ENCODE assay signal across 20 cellular contexts in genomic region chr2:151907933-151908882, GRCh38.
A peak's percentile ranks its signal among the peaks of the same experiment; 100 is the strongest.
DNase-seq lines count a peak whose midpoint lies in the region; ATAC-seq, FAIRE-seq and TF ChIP-seq lines count a peak whose summit lies in the region.
"Had no signal": no experiment of that assay in that cellular context is flagged by ENCODE, and none has a peak within 500 bp of the region (broad histone marks: within the 10 kb centered on the region; RNA-seq: fewer than 3 reads in every experiment).

No MANE protein-coding gene starts in this region.

- H3K4me3 Mint-ChIP-seq in activated CD8-positive, alpha-beta memory T cell treated with anti-CD3 and anti-CD28 coated beads, Interleukin-2, amount 10 ng/mL, durations not matched to agents 7 days and 5 days: no peak overlapping the region
- no peak overlapping the region for H3K4me3 Mint-ChIP-seq in chondrocyte (ENCODE audit: unreplicated experiment)
- H3K4me3 Mint-ChIP-seq: activated naive CD4-positive, alpha-beta T cell treated with anti-CD3 and anti-CD28 coated beads for 36 hours had no signal

- no peaks in the 10 kb centered on the region for H3K9me3 ChIP-seq in mesodermal cell (ENCODE audit: control insufficient read depth, low read length)
- H3K9me3 ChIP-seq in thoracic aorta: no peaks in the 10 kb centered on the region
- no peaks in the 10 kb centered on the region for H3K9me3 ChIP-seq in breast epithelium
- H3K9me3 ChIP-seq: colonic mucosa, gastroesophageal sphincter, Peyer's patch, transverse colon had no signal

- no peaks in the 10 kb centered on the region for H3K9me3 Mint-ChIP-seq in activated CD8-positive, alpha-beta memory T cell treated with anti-CD3 and anti-CD28 coated beads, Interleukin-2, amount 10 ng/mL, durations not matched to agents 7 days and 5 days (ENCODE audit: low read depth)
- H3K9me3 Mint-ChIP-seq in chondrocyte (ENCODE audit: low read depth): peaks cover 4% of the 10 kb centered on the region

- H3K4me1 ChIP-seq in mesodermal cell (ENCODE audit: control insufficient read depth, insufficient read depth, low read length, poor library complexity, severe bottlenecking) (no peaks in the 10 kb centered on the region), thoracic aorta (ENCODE audit: control insufficient read depth in 1 of 2, low read depth in 2 of 2) (peaks cover 18 to 44% of the 10 kb centered on the region in 2 donors), breast epithelium (no peaks in the 10 kb centered on the region)
- H3K4me1 ChIP-seq: colonic mucosa, Peyer's patch, transverse colon had no signal

- H3K36me3 ChIP-seq in mesodermal cell (ENCODE audit: control insufficient read depth, insufficient read depth, low read length) (no peaks in the 10 kb centered on the region), thoracic aorta (no peaks in the 10 kb centered on the region), breast epithelium (no peaks in the 10 kb centered on the region)
- H3K36me3 ChIP-seq: colonic mucosa, gastroesophageal sphincter, Peyer's patch, transverse colon had no signal

- H3K4me1 Mint-ChIP-seq in activated CD8-positive, alpha-beta memory T cell treated with anti-CD3 and anti-CD28 coated beads, Interleukin-2, amount 10 ng/mL, durations not matched to agents 7 days and 5 days: peaks cover 14% of the 10 kb centered on the region
- peaks cover 35% of the 10 kb centered on the region for H3K4me1 Mint-ChIP-seq in chondrocyte (ENCODE audit: low read depth)

- no peak for ATAC-seq in activated CD8-positive, alpha-beta memory T cell treated with anti-CD3 and anti-CD28 coated beads, Interleukin-2, amount 10 ng/mL, durations not matched to agents 7 days and 5 days
- ATAC-seq in thoracic aorta (ENCODE audit: insufficient number of reproducible peaks, low FRiP score, low read depth) (no peak), HG03460 (IDR thresholded peaks at IDR 0.05; ENCODE audit: unreplicated experiment) (no peak)
- ATAC-seq: gastroesophageal sphincter had no signal

- H3K27me3 Mint-ChIP-seq in activated CD8-positive, alpha-beta memory T cell treated with anti-CD3 and anti-CD28 coated beads, Interleukin-2, amount 10 ng/mL, durations not matched to agents 7 days and 5 days: peaks cover 19% of the 10 kb centered on the region
- peaks cover 8% of the 10 kb centered on the region for H3K27me3 Mint-ChIP-seq in chondrocyte (ENCODE audit: low read depth)

- FAIRE-seq in GM12891 (lab: Jason Lieb, UNC): no peak
- FAIRE-seq: G401.6 had no signal

- H3K27me3 ChIP-seq in thoracic aorta (replicated peaks; ENCODE audit: insufficient read depth): no peaks in the 10 kb centered on the region
- H3K27me3 ChIP-seq in breast epithelium: no peaks in the 10 kb centered on the region
- H3K27me3 ChIP-seq: colonic mucosa, gastroesophageal sphincter, Peyer's patch, transverse colon had no signal

- no peaks in the 10 kb centered on the region for H3K36me3 Mint-ChIP-seq in activated CD8-positive, alpha-beta memory T cell treated with anti-CD3 and anti-CD28 coated beads, Interleukin-2, amount 10 ng/mL, durations not matched to agents 7 days and 5 days
- peaks cover 2% of the 10 kb centered on the region for H3K36me3 Mint-ChIP-seq in chondrocyte (ENCODE audit: low read depth)

- peak overlapping the region; percentile 13 for H3K27ac Mint-ChIP-seq in activated CD8-positive, alpha-beta memory T cell treated with anti-CD3 and anti-CD28 coated beads, Interleukin-2, amount 10 ng/mL, durations not matched to agents 7 days and 5 days
- H3K27ac Mint-ChIP-seq in chondrocyte (ENCODE audit: unreplicated experiment): peak overlapping the region; percentile 66
- H3K27ac Mint-ChIP-seq: activated naive CD4-positive, alpha-beta T cell treated with anti-CD3 and anti-CD28 coated beads for 36 hours had no signal

- TF ChIP-seq CTCF in chondrocyte (IDR thresholded peaks at IDR 0.05) (no peak), thoracic aorta (IDR thresholded peaks at IDR 0.05) (no peak), breast epithelium (IDR thresholded peaks at IDR 0.05) (no peak)

- intact Hi-C loops in breast epithelium (cut with DNase I; ENCODE audit: low total_unique reads): no loop called here

- TF ChIP-seq POLR2A in GM12891 (IDR thresholded peaks at IDR 0.05; ENCODE audit: low read depth, low read length) (no peak), breast epithelium (IDR thresholded peaks at IDR 0.05) (no peak)

- CTCF ChIA-PET in activated CD8-positive, alpha-beta memory T cell treated with anti-CD3 and anti-CD28 coated beads, Interleukin-2, amount 10 ng/mL, durations not matched to agents 7 days and 5 days (lab: Charles Lee): no interaction called here

- WGBS in mesodermal cell (ENCODE audit: insufficient coverage in 2 of 2), 2 experiments: 61 to 73% methylated on average over 5 of the region's 5 CpGs

- H3K4me3 ChIP-seq in mesodermal cell (ENCODE audit: extremely low read depth, insufficient read depth, low read length, poor library complexity, severe bottlenecking) (no peak overlapping the region), thoracic aorta (no peak overlapping the region), breast epithelium (no peak overlapping the region)
- H3K4me3 ChIP-seq: colonic mucosa, gastroesophageal sphincter, Peyer's patch, transverse colon had no signal

- H3K27ac ChIP-seq in mesodermal cell (ENCODE audit: low read depth, low read length, severe bottlenecking): peak overlapping the region; percentile 0
- peak overlapping the region; percentile 14 to 38 for H3K27ac ChIP-seq in thoracic aorta
- no peak overlapping the region for H3K27ac ChIP-seq in breast epithelium
- H3K27ac ChIP-seq: colonic mucosa, gastroesophageal sphincter, KMS-11, Peyer's patch, transverse colon had no signal

- no peak for DNase-seq in activated CD8-positive, alpha-beta memory T cell treated with anti-CD3 and anti-CD28 coated beads, Interleukin-2, amount 10 ng/mL, durations not matched to agents 7 days and 5 days
- DNase-seq in activated CD8-positive, alpha-beta memory T cell treated with anti-CD3 and anti-CD28 coated beads for 24 hours: no peak
- no peak for DNase-seq in chondrocyte (ENCODE audit: low spot score)
- DNase-seq in thoracic aorta (ENCODE audit: low spot score): no peak
- DNase-seq in GM12891 (ENCODE audit: insufficient read length, low spot score): no peak
- no peak for DNase-seq in breast epithelium (ENCODE audit: low spot score in 2 of 2)
- DNase-seq: activated naive CD4-positive, alpha-beta T cell treated with anti-CD3 and anti-CD28 coated beads for 36 hours; aorta; colonic mucosa; NCI-H1092; NCI-H774; Peyer's patch; posterior cingulate gyrus; stimulated activated CD4-positive, alpha-beta T cell treated with anti-CD3 and anti-CD28 coated beads, Interleukin-12 subunit alpha, Interleukin-12 subunit beta, amount 100 ng/mL, for 4 hours; transverse colon had no signal

TF ChIP-seq in GM12891, 5 proteins besides CTCF, POLR2A, EP300 and RAD21:
- TF ChIP-seq SPI1 (IDR thresholded peaks at IDR 0.05; ENCODE audit: low read depth, low read length): no peak
- no peak for TF ChIP-seq PAX5 (IDR thresholded peaks at IDR 0.05; ENCODE audit: insufficient read depth, low read length, severe bottlenecking)
- TF ChIP-seq TAF1 (IDR thresholded peaks at IDR 0.05; ENCODE audit: low read depth, low read length): no peak
- no peak for TF ChIP-seq POU2F2 (IDR thresholded peaks at IDR 0.05; ENCODE audit: low read depth, low read length)
- no peak for TF ChIP-seq POLR2AphosphoS5 (IDR thresholded peaks at IDR 0.05; ENCODE audit: low read depth, low read length)
TF ChIP-seq in GM12891: peak in this region for 0.

Comparison
In these comparisons a context has a peak if more than half of its experiments do, and no peak if none do; other contexts are left out.
1. H3K27ac ChIP-seq: peak in mesodermal cell (single experiment) and thoracic aorta (2 of 2); none in breast epithelium (0 of 2).